In genomic region chr16:67847064-67847861, GRCh38 we compare ENCODE assay signal across 8 cellular contexts. TPM values are rescaled to one million over a fixed set of nuclear protein-coding genes. Genes with fewer than 3 reads are reported as not detected.
DNase-seq lines count a peak whose midpoint lies in the region; ATAC-seq, FAIRE-seq and TF ChIP-seq lines count a peak whose summit lies in the region.

A gene with protein sequence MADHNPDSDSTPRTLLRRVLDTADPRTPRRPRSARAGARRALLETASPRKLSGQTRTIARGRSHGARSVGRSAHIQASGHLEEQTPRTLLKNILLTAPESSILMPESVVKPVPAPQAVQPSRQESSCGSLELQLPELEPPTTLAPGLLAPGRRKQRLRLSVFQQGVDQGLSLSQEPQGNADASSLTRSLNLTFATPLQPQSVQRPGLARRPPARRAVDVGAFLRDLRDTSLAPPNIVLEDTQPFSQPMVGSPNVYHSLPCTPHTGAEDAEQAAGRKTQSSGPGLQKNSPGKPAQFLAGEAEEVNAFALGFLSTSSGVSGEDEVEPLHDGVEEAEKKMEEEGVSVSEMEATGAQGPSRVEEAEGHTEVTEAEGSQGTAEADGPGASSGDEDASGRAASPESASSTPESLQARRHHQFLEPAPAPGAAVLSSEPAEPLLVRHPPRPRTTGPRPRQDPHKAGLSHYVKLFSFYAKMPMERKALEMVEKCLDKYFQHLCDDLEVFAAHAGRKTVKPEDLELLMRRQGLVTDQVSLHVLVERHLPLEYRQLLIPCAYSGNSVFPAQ (minus strand): TSS chr16:67847693. CDS start chr16:67833859, 13,834 bp downstream.

- DNase-seq in CD14-positive monocyte (ENCODE audit: low spot score) (peak; percentile 58), RCC 7860 (ENCODE audit: low spot score) (peak; percentile 70), bronchial epithelial cell (ENCODE audit: low read depth) (peak; percentile 87), islet precursor cell (peak; percentile 93), small intestine (peak; percentile 79), NK-92 (lab: John Stamatoyannopoulos, UW; ENCODE audit: unreplicated experiment) (no peak)

- 1% methylated on average over 38 to 62 of the region's 62 CpGs for WGBS in small intestine, 3 donors

- H3K27me3 ChIP-seq in bronchial epithelial cell (ENCODE audit: control insufficient read depth, insufficient read depth, low read length), result no peaks in the 10 kb centered on the region
- no peaks in the 10 kb centered on the region for H3K27me3 ChIP-seq in small intestine (ENCODE audit: control insufficient read depth in 2 of 2, insufficient read depth in 2 of 2, low read length in 2 of 2)

- H3K4me1 Mint-ChIP-seq in CD14-positive monocyte, result peaks cover 49% of the 10 kb centered on the region

- H3K27ac ChIP-seq in small intestine (ENCODE audit: low read depth in 1 of 2, low read length in 1 of 2), result peak within 1 kb of the TSS; percentile 88 to 95

- H3K27ac Mint-ChIP-seq in CD14-positive monocyte, result peak within 1 kb of the TSS in 6 of 7 donors; percentile 70 to 94 (median 86)

- FAIRE-seq in RCC 7860 (lab: Jason Lieb, UNC), result no peak
- no peak for FAIRE-seq in bronchial epithelial cell (lab: Jason Lieb, UNC)
- no peak for FAIRE-seq in small intestine (lab: Jason Lieb, UNC)

- peak within 1 kb of the TSS; percentile 82 to 93 for H3K4me3 Mint-ChIP-seq in CD14-positive monocyte

- no peaks in the 10 kb centered on the region for H3K9me3 ChIP-seq in small intestine (ENCODE audit: control insufficient read depth, low read depth)

- H3K27me3 Mint-ChIP-seq in CD14-positive monocyte (ENCODE audit: low read depth in 3 of 3), result peaks cover 0 to 1% (median 1%) of the 10 kb centered on the region in 3 donors

- H3K4me3 ChIP-seq in bronchial epithelial cell (ENCODE audit: low read depth, low read length) (peak within 1 kb of the TSS; percentile 93), small intestine (ENCODE audit: low read depth in 1 of 2, low read length in 2 of 2) (peak within 1 kb of the TSS; percentile 93 to 97)

- ATAC-seq in GM18907 (IDR thresholded peaks at IDR 0.05; ENCODE audit: unreplicated experiment), result peak; percentile 41
- ATAC-seq in HG03066 (IDR thresholded peaks at IDR 0.05; ENCODE audit: low read depth, unreplicated experiment), result peak; percentile 26

- H3K9me3 Mint-ChIP-seq in CD14-positive monocyte, result peaks cover 0 to 5% (median 0%) of the 10 kb centered on the region in 7 donors

- H3K36me3 ChIP-seq in bronchial epithelial cell (ENCODE audit: control insufficient read depth, insufficient read depth, low read length) (peaks cover 5% of the 10 kb centered on the region), small intestine (ENCODE audit: control insufficient read depth in 2 of 2, insufficient read depth in 2 of 2, low read length in 2 of 2) (no peaks in the 10 kb centered on the region)

- no peak for TF ChIP-seq CTCF in CD14-positive monocyte (IDR thresholded peaks at IDR 0.05)
- no peak for TF ChIP-seq CTCF in bronchial epithelial cell (IDR thresholded peaks at IDR 0.05; ENCODE audit: insufficient read depth, low read length, severe bottlenecking)

- peaks cover 4 to 5% of the 10 kb centered on the region in 2 donors for H3K36me3 Mint-ChIP-seq in CD14-positive monocyte

- intact Hi-C loops in CD14-positive monocyte (cut with micrococcal nuclease), result loop anchor here in 1 of 2 donors (2.0 to 10.0 kb wide), 2 partner anchors 26 to 182 kb away; partner anchors contain the start of genes ACD, C16orf86, EDC4 and ENKD1

- peaks cover 15 to 17% of the 10 kb centered on the region in 2 donors for H3K4me1 ChIP-seq in small intestine (ENCODE audit: control insufficient read depth in 2 of 2, insufficient read depth in 1 of 2, low read depth in 1 of 2, low read length in 1 of 2)

RNA-seq across cellular contexts. Expression of the gene that starts here (rescaled TPM):
- polyA plus RNA-seq in CD14-positive monocyte, result 10 to 100 TPM in 1 of 2 donors, 1 to 10 TPM in 1; 8.3 to 12.4 TPM
- 10.3 and 10.9 TPM in 2 replicates for total RNA-seq in bronchial epithelial cell
- 100 to 1,000 TPM in 1 of 3 donors, 10 to 100 TPM in 2; 25.3 to 111 (median 45.1) TPM for polyA plus RNA-seq in small intestine
